Comparison of ENCODE assay signal across 8 cellular contexts in genomic region chr11:16986434-16987204, GRCh38. TPM values are rescaled to one million over a fixed set of nuclear protein-coding genes. Genes with fewer than 3 reads are reported as not detected.
DNase-seq lines count a peak whose midpoint lies in the region; ATAC-seq, FAIRE-seq and TF ChIP-seq lines count a peak whose summit lies in the region.

No MANE protein-coding gene starts in this region.

- no peak for TF ChIP-seq CTCF in pancreas (IDR thresholded peaks at IDR 0.05)

- ATAC-seq in HG02642 (IDR thresholded peaks at IDR 0.05; ENCODE audit: poor library complexity, unreplicated experiment): peak; percentile 97
- ATAC-seq in activated naive CD4-positive, alpha-beta T cell treated with anti-CD3 and anti-CD28 coated beads, Interleukin-2, amount 50 U/mL, for 72 hours: peak; percentile 95 to 96
- peak; percentile 82 to 87 (median 83) for ATAC-seq in pancreas

- intact Hi-C loops in pancreas (cut with DNase I): no loop called here

- WGBS in pancreas, 2 donors: 19 to 20% methylated on average over 5 of the region's 5 CpGs

- H3K9me3 Mint-ChIP-seq in activated naive CD4-positive, alpha-beta T cell treated with anti-CD3 and anti-CD28 coated beads, Interleukin-2, amount 50 U/mL, for 72 hours: no peaks in the 10 kb centered on the region

- H3K27ac ChIP-seq in pancreas: peak overlapping the region; percentile 44 to 92 (median 85)

- no peak for FAIRE-seq in pancreas (lab: Jason Lieb, UNC)

- peaks cover 54 to 64% (median 58%) of the 10 kb centered on the region in 3 donors for H3K4me1 ChIP-seq in pancreas

- no peaks in the 10 kb centered on the region for H3K36me3 ChIP-seq in pancreas

- no peaks in the 10 kb centered on the region for H3K9me3 ChIP-seq in pancreas

- H3K27ac Mint-ChIP-seq in activated naive CD4-positive, alpha-beta T cell treated with anti-CD3 and anti-CD28 coated beads, Interleukin-2, amount 50 U/mL, for 72 hours: peak overlapping the region in 1 of 2 donors; percentile 54

- peak; percentile 24 for DNase-seq in DMS153 (lab: John Stamatoyannopoulos, UW)
- no peak for DNase-seq in DMS153 treated with DMSO at 0.1 percent for 48 hours (lab: John Stamatoyannopoulos, UW; ENCODE audit: unreplicated experiment)
- peak; percentile 74 for DNase-seq in NCI-H69 (lab: John Stamatoyannopoulos, UW)
- DNase-seq in activated naive CD4-positive, alpha-beta T cell treated with anti-CD3 and anti-CD28 coated beads, Interleukin-2, amount 50 U/mL, for 72 hours (ENCODE audit: low spot score in 2 of 2): peak; percentile 53 to 63
- DNase-seq in pancreas: peak; percentile 77 to 93 (median 89)
- DNase-seq in SIG-M5 (lab: John Stamatoyannopoulos, UW): no peak
- no peak for DNase-seq in NCI-H1436 (lab: John Stamatoyannopoulos, UW)

- H3K4me3 ChIP-seq in pancreas: peak overlapping the region in 1 of 4 donors; percentile 5

- no peaks in the 10 kb centered on the region for H3K27me3 ChIP-seq in pancreas

- H3K36me3 Mint-ChIP-seq in activated naive CD4-positive, alpha-beta T cell treated with anti-CD3 and anti-CD28 coated beads, Interleukin-2, amount 50 U/mL, for 72 hours: no peaks in the 10 kb centered on the region

RNA-seq across cellular contexts. Expression of gene PLEKHA7, which starts 27.6 kb away (rescaled TPM):
- total RNA-seq in activated naive CD4-positive, alpha-beta T cell treated with anti-CD3 and anti-CD28 coated beads, Interleukin-2, amount 50 U/mL, for 72 hours: 1 to 10 TPM; 3.6 to 5.7 TPM
- total RNA-seq in pancreas: 10 to 100 TPM; 14.9 to 29.9 (median 20.0) TPM
- 10 to 100 TPM; 18.7 to 21.3 TPM for polyA plus RNA-seq in pancreas

Comparison
In these comparisons a context has a peak if more than half of its experiments do, and no peak if none do; other contexts are left out.
1. DNase-seq: peak in DMS153 (single experiment), NCI-H69 (single experiment), activated naive CD4-positive, alpha-beta T cell treated with anti-CD3 and anti-CD28 coated beads, Interleukin-2, amount 50 U/mL, for 72 hours (2 of 2) and pancreas (6 of 6); none in DMS153 treated with DMSO at 0.1 percent for 48 hours (single experiment), SIG-M5 (single experiment) and NCI-H1436 (single experiment).
2. Peak in every context shown above with its lines, with median percentiles within 50 percentile points of each other: ATAC-seq.